ENCODE assay signal across 25 cellular contexts in the genomic region with DNA sequence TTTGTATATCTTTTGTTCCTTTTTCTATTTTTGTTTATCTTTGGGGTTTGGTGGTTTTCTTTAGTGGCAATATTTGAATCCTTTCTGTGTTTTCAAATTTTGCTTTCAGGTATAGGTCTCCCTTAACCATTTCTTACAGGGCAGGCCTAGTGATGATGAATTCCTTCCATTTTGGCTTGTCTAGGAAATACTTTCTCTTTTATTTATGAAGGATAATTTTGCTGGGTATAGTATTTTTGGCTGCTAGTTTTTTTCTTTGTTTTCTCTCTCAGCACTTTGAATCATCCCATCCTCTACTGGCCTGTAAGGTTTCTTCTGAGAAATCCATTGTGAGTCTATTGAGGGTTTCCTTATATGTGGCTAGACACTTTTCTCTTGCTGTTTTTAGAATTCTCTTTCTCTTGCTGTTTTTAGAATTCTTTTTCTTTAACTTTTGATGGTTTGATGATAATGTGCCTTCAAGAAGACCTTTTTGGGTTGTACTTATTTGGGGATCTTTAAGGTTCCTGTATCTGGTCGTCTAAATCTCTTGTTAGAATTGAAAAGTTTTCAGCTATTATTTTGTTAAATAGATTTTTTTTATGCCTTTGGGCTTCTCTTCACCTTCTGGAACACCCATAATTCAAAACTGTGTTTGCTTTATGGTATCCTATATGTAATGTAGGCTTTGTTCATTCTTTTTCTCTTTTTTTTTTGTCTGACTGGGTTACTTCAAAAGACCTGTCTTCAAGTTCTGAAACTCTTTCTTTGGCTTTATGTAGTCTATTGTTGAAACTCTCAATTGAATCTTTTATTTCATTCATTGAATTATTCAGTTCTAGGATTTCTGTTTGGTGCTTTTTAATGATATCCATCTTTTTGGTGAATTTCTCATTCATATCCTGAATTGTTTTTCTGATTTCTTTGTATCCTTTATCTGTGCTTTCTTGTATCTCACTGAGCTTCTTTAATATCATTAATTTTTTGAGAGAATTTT. TPM values are rescaled to one million over a fixed set of nuclear protein-coding genes. Genes with fewer than 3 reads are reported as not detected.
A peak's percentile ranks its signal among the peaks of the same experiment; 100 is the strongest.
DNase-seq lines count a peak whose midpoint lies in the region; ATAC-seq and TF ChIP-seq lines count a peak whose summit lies in the region.
"Had no signal": no experiment of that assay in that cellular context is flagged by ENCODE, and none has a peak within 500 bp of the region (broad histone marks: within the 10 kb centered on the region; RNA-seq: fewer than 3 reads in every experiment).

No MANE protein-coding gene starts in this region.

- RAD21 ChIA-PET in HCT116 (lab: Charles Lee; ENCODE audit: low non-redundant PET in 1 of 2, low total read pairs in 2 of 2, uncharacterized antibody in 2 of 2, unreplicated experiment in 2 of 2) = no interaction called here

- H3K4me3 ChIP-seq in HCT116 (replicated peaks in 1 of 2; ENCODE audit: low read depth in 1 of 2, low read length in 2 of 2) (no peak overlapping the region), adipocyte (ENCODE audit: low read length) (peak overlapping the region; percentile 8), tibial artery (no peak overlapping the region)
- H3K4me3 ChIP-seq: BLaER1 treated with 17β-estradiol and CSF1 and Interleukin-3, amounts not matched to agents 10 nM and 100 nM; GM12878; GM23248 had no signal

- no peak for TF ChIP-seq CTCF in HCT116 (IDR thresholded peaks at IDR 0.05 in 2 of 3, conservative IDR thresholded peaks at IDR 0.05 in 1 of 3; ENCODE audit: borderline replicate concordance in 1 of 3, insufficient read depth in 1 of 3, low read depth in 2 of 3, low read length in 2 of 3)
- TF ChIP-seq CTCF in tibial artery (IDR thresholded peaks at IDR 0.05) = no peak

- TF ChIP-seq RAD21 in HCT116 (IDR thresholded peaks at IDR 0.05; ENCODE audit: low read depth) = no peak

- intact Hi-C loops in HCT116 (cut with micrococcal nuclease) (no loop called here), tibial artery (cut with DNase I; ENCODE audit: low total_unique reads) (no loop called here)

- no peak overlapping the region for H2AFZ ChIP-seq in HCT116 (ENCODE audit: low read depth, low read length, poor library complexity, severe bottlenecking)
- H2AFZ ChIP-seq: GM23248 had no signal

- DNase-seq in NCI-H2171 treated with DMSO at 0.1 percent for 48 hours (lab: John Stamatoyannopoulos, UW) (peak; percentile 0), NCI-H2171 (lab: John Stamatoyannopoulos, UW) (no peak), HCT116 (ENCODE audit: low read depth, low spot score) (no peak), adipocyte (ENCODE audit: low read depth) (no peak), epithelial cell of prostate (ENCODE audit: low read depth, low spot score) (no peak), tibial artery (no peak)
- no peak for DNase-seq in stimulated activated CD4-positive, alpha-beta T cell treated with anti-CD3 and anti-CD28 coated beads, Interleukin-2, amount 100 ng/mL, for 24 hours
- DNase-seq in activated CD8-positive, alpha-beta memory T cell treated with anti-CD3 and anti-CD28 coated beads, Interleukin-2, amount 50 U/mL, for 48 hours = no peak
- DNase-seq: ACHN; AML-193; BE2C; CD4-positive, alpha-beta T cell; CD8-positive, alpha-beta memory T cell; DMS 273 treated with DMSO at 0.1 percent for 48 hours; DMS79; EL; GDM1; GM23248; H7; HCEC 1CT; HFFc6 had no signal

- H3K27ac ChIP-seq in HCT116 (ENCODE audit: low read depth, low read length) (no peak overlapping the region), epithelial cell of prostate (peak overlapping the region; percentile 28), tibial artery (no peak overlapping the region)
- H3K27ac ChIP-seq: 22Rv1; BLaER1 treated with 17β-estradiol and CSF1 and Interleukin-3, amounts not matched to agents 10 nM and 100 nM; GM23248 had no signal

- no peak for TF ChIP-seq POLR2A in HCT116 (IDR thresholded peaks at IDR 0.05; ENCODE audit: borderline replicate concordance, extremely low read depth, insufficient read depth, insufficient read length)

- H3K36me3 ChIP-seq in HCT116 (ENCODE audit: control insufficient read depth in 1 of 2, insufficient read depth in 2 of 2, low read length in 2 of 2) (no peaks in the 10 kb centered on the region), adipocyte (ENCODE audit: control insufficient read depth, insufficient read depth, low read length, severe bottlenecking) (no peaks in the 10 kb centered on the region), tibial artery (peaks cover 0 to 6% (median 0%) of the 10 kb centered on the region in 3 donors)
- H3K36me3 ChIP-seq: BE2C; BLaER1 treated with 17β-estradiol and CSF1 and Interleukin-3, amounts not matched to agents 10 nM and 100 nM had no signal

- H3K79me2 ChIP-seq in HCT116 (ENCODE audit: insufficient read depth, low read length) = no peaks in the 10 kb centered on the region

- no TSS peak for BruUV-seq in HCT116 (replicated peaks; lab: Mats Ljungman, UMichigan)

- H3K27me3 ChIP-seq in HCT116 (ENCODE audit: insufficient read depth, low read length) = no peaks in the 10 kb centered on the region
- H3K27me3 ChIP-seq in adipocyte (replicated peaks; ENCODE audit: control insufficient read depth, insufficient read depth, low read length) = no peaks in the 10 kb centered on the region
- H3K27me3 ChIP-seq in tibial artery = no peaks in the 10 kb centered on the region
- H3K27me3 ChIP-seq: BE2C had no signal

- no peaks in the 10 kb centered on the region for H4K20me1 ChIP-seq in HCT116 (ENCODE audit: insufficient read depth)
- H4K20me1 ChIP-seq: BLaER1 treated with 17β-estradiol and CSF1 and Interleukin-3, amounts not matched to agents 10 nM and 100 nM had no signal

- H3K9ac ChIP-seq in HCT116 (ENCODE audit: low read length) (no peak overlapping the region), adipocyte (ENCODE audit: low read length) (no peak overlapping the region)
- H3K9ac ChIP-seq: BLaER1 treated with 17β-estradiol and CSF1 and Interleukin-3, amounts not matched to agents 10 nM and 100 nM; GM23248 had no signal

- no peaks in the 10 kb centered on the region for H3K4me1 ChIP-seq in HCT116 (ENCODE audit: control insufficient read depth in 1 of 2, insufficient read depth in 2 of 2, low read length in 2 of 2)
- no peaks in the 10 kb centered on the region for H3K4me1 ChIP-seq in adipocyte (ENCODE audit: control insufficient read depth, insufficient read depth, low read length)
- no peaks in the 10 kb centered on the region for H3K4me1 ChIP-seq in tibial artery
- H3K4me1 ChIP-seq: BE2C; BLaER1 treated with 17β-estradiol and CSF1 and Interleukin-3, amounts not matched to agents 10 nM and 100 nM had no signal

- POLR2A ChIA-PET in HCT116 (lab: Charles Lee) = no interaction called here

- no peak overlapping the region for H3K4me2 ChIP-seq in HCT116 (ENCODE audit: low read length)
- H3K4me2 ChIP-seq: BLaER1 treated with 17β-estradiol and CSF1 and Interleukin-3, amounts not matched to agents 10 nM and 100 nM had no signal

- H3K9me3 ChIP-seq in HCT116 (ENCODE audit: control insufficient read depth in 1 of 2, insufficient read depth in 1 of 2, low read depth in 1 of 2, low read length in 2 of 2) = peaks cover 0 to 12% of the 10 kb centered on the region in 2 experiments; a peak in 2 of 4 replicates
- peaks cover 22% of the 10 kb centered on the region for H3K9me3 ChIP-seq in adipocyte (ENCODE audit: control insufficient read depth, low read length)
- peaks cover 6 to 22% (median 10%) of the 10 kb centered on the region in 3 donors for H3K9me3 ChIP-seq in tibial artery
- H3K9me3 ChIP-seq: BE2C had no signal

- ATAC-seq in HCT116 = no peak
- ATAC-seq: GM12878 had no signal

- CTCF ChIA-PET in HCT116 (lab: Charles Lee) = no interaction called here

- no peaks in the 10 kb centered on the region for H3K9me2 ChIP-seq in HCT116 (ENCODE audit: insufficient read depth)

TF ChIP-seq in HCT116, 20 proteins besides CTCF, POLR2A, EP300 and RAD21:
- TF ChIP-seq CBX3 (IDR thresholded peaks at IDR 0.05; ENCODE audit: low read depth) = peak; percentile 51; the same call in 1 of the 2 replicates
- TF ChIP-seq EZH2 (IDR thresholded peaks at IDR 0.05) = no peak

RNA-seq across cellular contexts. Expression of a gene that starts 24.5 kb away (rescaled TPM):
- total RNA-seq in HCT116 (2021; ENCODE audit: unreplicated experiment) = not detected
- polyA plus RNA-seq in HCT116 (2012) = not detected in 2 replicates
- total RNA-seq: CD4-positive, alpha-beta T cell; CD8-positive, alpha-beta memory T cell; GM12878 had no signal
- polyA plus RNA-seq: CD14-positive monocyte; CD8-positive, alpha-beta memory T cell; GM12878 had no signal

RNA-seq across cellular contexts. Expression of a gene that starts 38.5 kb away (rescaled TPM):
- 88.6 TPM for total RNA-seq in HCT116 (2021; ENCODE audit: unreplicated experiment)
- 62.8 and 64.2 TPM in 2 replicates for polyA plus RNA-seq in HCT116 (2012)
- polyA plus RNA-seq: CD14-positive monocyte had no signal
